In the genomic region with DNA sequence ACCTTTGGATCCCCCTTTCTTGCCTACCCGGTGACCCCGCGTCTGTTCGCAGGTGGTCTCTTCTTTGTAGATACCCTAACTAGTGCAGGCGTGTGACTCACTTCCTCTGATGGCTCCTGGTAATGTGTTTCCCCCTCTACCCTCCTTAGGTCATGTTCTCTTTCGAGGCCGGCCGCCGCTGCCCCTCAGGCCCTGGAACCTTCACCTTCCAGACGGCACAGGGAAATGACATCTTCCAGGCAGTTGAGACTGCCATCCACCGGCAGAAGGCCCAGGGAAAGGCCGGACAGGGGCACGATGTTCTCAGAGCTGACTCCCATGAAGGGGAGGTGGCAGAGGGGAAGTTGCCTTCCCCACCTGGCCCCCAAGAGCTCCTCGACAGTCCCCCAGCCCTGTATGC, we compare ENCODE assay signal across 2 cellular contexts.
TF ChIP-seq lines count a peak whose summit lies in the region.

No MANE protein-coding gene starts in this region.

TF ChIP-seq in SK-N-SH, 30 proteins besides CTCF, POLR2A, EP300 and RAD21:
- TF ChIP-seq SMC3 (IDR thresholded peaks at IDR 0.05; ENCODE audit: low read depth, low read length) (no peak), FOXM1 (IDR thresholded peaks at IDR 0.05; ENCODE audit: low read depth) (no peak), CHD2 (IDR thresholded peaks at IDR 0.05; ENCODE audit: low read length, partially characterized antibody) (no peak), MXI1 (IDR thresholded peaks at IDR 0.05; ENCODE audit: low read depth, low read length) (no peak), RXRA (IDR thresholded peaks at IDR 0.05; ENCODE audit: borderline replicate concordance, low read depth) (no peak), NFIC (IDR thresholded peaks at IDR 0.05; ENCODE audit: borderline replicate concordance) (no peak), GATA2 (CRISPR knock-in tag; IDR thresholded peaks at IDR 0.05) (no peak), FOSL2 (IDR thresholded peaks at IDR 0.05; ENCODE audit: borderline replicate concordance, low read depth) (no peak), RCOR1 (IDR thresholded peaks at IDR 0.05; ENCODE audit: low read length) (no peak), FOXJ3 (CRISPR knock-in tag; IDR thresholded peaks at IDR 0.05) (no peak), GABPA (IDR thresholded peaks at IDR 0.05; ENCODE audit: low read depth) (no peak), TCF12 (IDR thresholded peaks at IDR 0.05) (no peak)
- TF ChIP-seq, protein P1, sequence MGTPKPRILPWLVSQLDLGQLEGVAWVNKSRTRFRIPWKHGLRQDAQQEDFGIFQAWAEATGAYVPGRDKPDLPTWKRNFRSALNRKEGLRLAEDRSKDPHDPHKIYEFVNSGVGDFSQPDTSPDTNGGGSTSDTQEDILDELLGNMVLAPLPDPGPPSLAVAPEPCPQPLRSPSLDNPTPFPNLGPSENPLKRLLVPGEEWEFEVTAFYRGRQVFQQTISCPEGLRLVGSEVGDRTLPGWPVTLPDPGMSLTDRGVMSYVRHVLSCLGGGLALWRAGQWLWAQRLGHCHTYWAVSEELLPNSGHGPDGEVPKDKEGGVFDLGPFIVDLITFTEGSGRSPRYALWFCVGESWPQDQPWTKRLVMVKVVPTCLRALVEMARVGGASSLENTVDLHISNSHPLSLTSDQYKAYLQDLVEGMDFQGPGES (IDR thresholded peaks at IDR 0.05; ENCODE audit: low read depth, low read length), result no peak
- TF ChIP-seq, protein P2, sequence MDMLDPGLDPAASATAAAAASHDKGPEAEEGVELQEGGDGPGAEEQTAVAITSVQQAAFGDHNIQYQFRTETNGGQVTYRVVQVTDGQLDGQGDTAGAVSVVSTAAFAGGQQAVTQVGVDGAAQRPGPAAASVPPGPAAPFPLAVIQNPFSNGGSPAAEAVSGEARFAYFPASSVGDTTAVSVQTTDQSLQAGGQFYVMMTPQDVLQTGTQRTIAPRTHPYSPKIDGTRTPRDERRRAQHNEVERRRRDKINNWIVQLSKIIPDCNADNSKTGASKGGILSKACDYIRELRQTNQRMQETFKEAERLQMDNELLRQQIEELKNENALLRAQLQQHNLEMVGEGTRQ (IDR thresholded peaks at IDR 0.05; ENCODE audit: borderline replicate concordance, low read depth, low read length), result no peak
- TF ChIP-seq, protein P3, sequence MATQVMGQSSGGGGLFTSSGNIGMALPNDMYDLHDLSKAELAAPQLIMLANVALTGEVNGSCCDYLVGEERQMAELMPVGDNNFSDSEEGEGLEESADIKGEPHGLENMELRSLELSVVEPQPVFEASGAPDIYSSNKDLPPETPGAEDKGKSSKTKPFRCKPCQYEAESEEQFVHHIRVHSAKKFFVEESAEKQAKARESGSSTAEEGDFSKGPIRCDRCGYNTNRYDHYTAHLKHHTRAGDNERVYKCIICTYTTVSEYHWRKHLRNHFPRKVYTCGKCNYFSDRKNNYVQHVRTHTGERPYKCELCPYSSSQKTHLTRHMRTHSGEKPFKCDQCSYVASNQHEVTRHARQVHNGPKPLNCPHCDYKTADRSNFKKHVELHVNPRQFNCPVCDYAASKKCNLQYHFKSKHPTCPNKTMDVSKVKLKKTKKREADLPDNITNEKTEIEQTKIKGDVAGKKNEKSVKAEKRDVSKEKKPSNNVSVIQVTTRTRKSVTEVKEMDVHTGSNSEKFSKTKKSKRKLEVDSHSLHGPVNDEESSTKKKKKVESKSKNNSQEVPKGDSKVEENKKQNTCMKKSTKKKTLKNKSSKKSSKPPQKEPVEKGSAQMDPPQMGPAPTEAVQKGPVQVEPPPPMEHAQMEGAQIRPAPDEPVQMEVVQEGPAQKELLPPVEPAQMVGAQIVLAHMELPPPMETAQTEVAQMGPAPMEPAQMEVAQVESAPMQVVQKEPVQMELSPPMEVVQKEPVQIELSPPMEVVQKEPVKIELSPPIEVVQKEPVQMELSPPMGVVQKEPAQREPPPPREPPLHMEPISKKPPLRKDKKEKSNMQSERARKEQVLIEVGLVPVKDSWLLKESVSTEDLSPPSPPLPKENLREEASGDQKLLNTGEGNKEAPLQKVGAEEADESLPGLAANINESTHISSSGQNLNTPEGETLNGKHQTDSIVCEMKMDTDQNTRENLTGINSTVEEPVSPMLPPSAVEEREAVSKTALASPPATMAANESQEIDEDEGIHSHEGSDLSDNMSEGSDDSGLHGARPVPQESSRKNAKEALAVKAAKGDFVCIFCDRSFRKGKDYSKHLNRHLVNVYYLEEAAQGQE (IDR thresholded peaks at IDR 0.05; ENCODE audit: low read depth, low read length), result no peak
- TF ChIP-seq, protein P4, sequence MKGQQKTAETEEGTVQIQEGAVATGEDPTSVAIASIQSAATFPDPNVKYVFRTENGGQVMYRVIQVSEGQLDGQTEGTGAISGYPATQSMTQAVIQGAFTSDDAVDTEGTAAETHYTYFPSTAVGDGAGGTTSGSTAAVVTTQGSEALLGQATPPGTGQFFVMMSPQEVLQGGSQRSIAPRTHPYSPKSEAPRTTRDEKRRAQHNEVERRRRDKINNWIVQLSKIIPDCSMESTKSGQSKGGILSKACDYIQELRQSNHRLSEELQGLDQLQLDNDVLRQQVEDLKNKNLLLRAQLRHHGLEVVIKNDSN (IDR thresholded peaks at IDR 0.05; ENCODE audit: borderline replicate concordance, low read depth), result no peak
- TF ChIP-seq, protein P5, sequence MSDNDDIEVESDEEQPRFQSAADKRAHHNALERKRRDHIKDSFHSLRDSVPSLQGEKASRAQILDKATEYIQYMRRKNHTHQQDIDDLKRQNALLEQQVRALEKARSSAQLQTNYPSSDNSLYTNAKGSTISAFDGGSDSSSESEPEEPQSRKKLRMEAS (IDR thresholded peaks at IDR 0.05; ENCODE audit: low read depth), result no peak

TF ChIP-seq in SK-N-SH treated with all-trans-retinoic acid at 6 μM for 48 hours, 23 proteins besides CTCF, POLR2A, EP300 and RAD21:
- TF ChIP-seq, protein P6, sequence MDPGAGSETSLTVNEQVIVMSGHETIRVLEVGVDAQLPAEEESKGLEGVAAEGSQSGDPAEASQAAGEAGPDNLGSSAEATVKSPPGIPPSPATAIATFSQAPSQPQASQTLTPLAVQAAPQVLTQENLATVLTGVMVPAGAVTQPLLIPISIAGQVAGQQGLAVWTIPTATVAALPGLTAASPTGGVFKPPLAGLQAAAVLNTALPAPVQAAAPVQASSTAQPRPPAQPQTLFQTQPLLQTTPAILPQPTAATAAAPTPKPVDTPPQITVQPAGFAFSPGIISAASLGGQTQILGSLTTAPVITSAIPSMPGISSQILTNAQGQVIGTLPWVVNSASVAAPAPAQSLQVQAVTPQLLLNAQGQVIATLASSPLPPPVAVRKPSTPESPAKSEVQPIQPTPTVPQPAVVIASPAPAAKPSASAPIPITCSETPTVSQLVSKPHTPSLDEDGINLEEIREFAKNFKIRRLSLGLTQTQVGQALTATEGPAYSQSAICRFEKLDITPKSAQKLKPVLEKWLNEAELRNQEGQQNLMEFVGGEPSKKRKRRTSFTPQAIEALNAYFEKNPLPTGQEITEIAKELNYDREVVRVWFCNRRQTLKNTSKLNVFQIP (CRISPR knock-in tag; IDR thresholded peaks at IDR 0.05; ENCODE audit: borderline replicate concordance, low read depth), result no peak
- TF ChIP-seq ZNF565 (CRISPR knock-in tag; conservative IDR thresholded peaks at IDR 0.05; ENCODE audit: low read depth), result no peak
- TF ChIP-seq RARB (CRISPR knock-in tag; IDR thresholded peaks at IDR 0.05), result no peak
- no peak for TF ChIP-seq ZFP3 (CRISPR knock-in tag; IDR thresholded peaks at IDR 0.05)
- TF ChIP-seq ARNTL (CRISPR knock-in tag; IDR thresholded peaks at IDR 0.05; ENCODE audit: borderline replicate concordance, low read depth), result no peak
- no peak for TF ChIP-seq GLIS3 (CRISPR knock-in tag; IDR thresholded peaks at IDR 0.05)
- TF ChIP-seq, protein P7, sequence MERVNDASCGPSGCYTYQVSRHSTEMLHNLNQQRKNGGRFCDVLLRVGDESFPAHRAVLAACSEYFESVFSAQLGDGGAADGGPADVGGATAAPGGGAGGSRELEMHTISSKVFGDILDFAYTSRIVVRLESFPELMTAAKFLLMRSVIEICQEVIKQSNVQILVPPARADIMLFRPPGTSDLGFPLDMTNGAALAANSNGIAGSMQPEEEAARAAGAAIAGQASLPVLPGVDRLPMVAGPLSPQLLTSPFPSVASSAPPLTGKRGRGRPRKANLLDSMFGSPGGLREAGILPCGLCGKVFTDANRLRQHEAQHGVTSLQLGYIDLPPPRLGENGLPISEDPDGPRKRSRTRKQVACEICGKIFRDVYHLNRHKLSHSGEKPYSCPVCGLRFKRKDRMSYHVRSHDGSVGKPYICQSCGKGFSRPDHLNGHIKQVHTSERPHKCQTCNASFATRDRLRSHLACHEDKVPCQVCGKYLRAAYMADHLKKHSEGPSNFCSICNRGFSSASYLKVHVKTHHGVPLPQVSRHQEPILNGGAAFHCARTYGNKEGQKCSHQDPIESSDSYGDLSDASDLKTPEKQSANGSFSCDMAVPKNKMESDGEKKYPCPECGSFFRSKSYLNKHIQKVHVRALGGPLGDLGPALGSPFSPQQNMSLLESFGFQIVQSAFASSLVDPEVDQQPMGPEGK (CRISPR knock-in tag; IDR thresholded peaks at IDR 0.05; ENCODE audit: borderline replicate concordance), result no peak
